Comparison of ENCODE assay signal across 8 cellular contexts in genomic region chr18:50297621-50298442, GRCh38. TPM values are rescaled to one million over a fixed set of nuclear protein-coding genes. Genes with fewer than 3 reads are reported as not detected.
DNase-seq lines count a peak whose midpoint lies in the region; ATAC-seq lines count a peak whose summit lies in the region.

No MANE protein-coding gene starts in this region.

- H3K36me3 ChIP-seq in muscle layer of duodenum (ENCODE audit: control insufficient read depth in 1 of 2, insufficient read depth in 2 of 2, low read length in 2 of 2) = no peaks in the 10 kb centered on the region

- H3K4me3 ChIP-seq in muscle layer of duodenum (ENCODE audit: low read depth in 1 of 2, low read length in 2 of 2) = peak overlapping the region; percentile 65 to 70

- H3K36me3 Mint-ChIP-seq in activated T-cell treated with anti-CD3 and anti-CD28 coated beads, Interleukin-2, amount 50 U/mL, for 4 hours (ENCODE audit: insufficient read depth) = no peaks in the 10 kb centered on the region
- no peaks in the 10 kb centered on the region for H3K36me3 Mint-ChIP-seq in stimulated activated naive CD8-positive, alpha-beta T cell treated with anti-CD3 and anti-CD28 coated beads, Interleukin-15, Interleukin-2, amounts not matched to agents 100 ng/mL and 50 ng/mL, for 24 hours (ENCODE audit: low read depth)

- H3K27ac Mint-ChIP-seq in stimulated activated naive CD8-positive, alpha-beta T cell treated with anti-CD3 and anti-CD28 coated beads, Interleukin-15, Interleukin-2, amounts not matched to agents 100 ng/mL and 50 ng/mL, for 24 hours = no peak overlapping the region

- H3K9me3 ChIP-seq in muscle layer of duodenum (ENCODE audit: control insufficient read depth in 1 of 2, low read length in 2 of 2) = no peaks in the 10 kb centered on the region

- DNase-seq in AG08396 (ENCODE audit: low spot score) = peak; percentile 85
- DNase-seq in NCI-H748 treated with DMSO at 0.1 percent for 48 hours (lab: John Stamatoyannopoulos, UW) = peak; percentile 26
- DNase-seq in activated T-cell treated with anti-CD3 and anti-CD28 coated beads, Interleukin-2, amount 50 U/mL, for 4 hours = peak; percentile 40
- DNase-seq in fibroblast of gingiva (ENCODE audit: low read depth) = peak; percentile 66

- H3K27me3 ChIP-seq in muscle layer of duodenum (ENCODE audit: low read depth, low read length) = peaks cover 4% of the 10 kb centered on the region

- H3K4me3 Mint-ChIP-seq in activated T-cell treated with anti-CD3 and anti-CD28 coated beads, Interleukin-2, amount 50 U/mL, for 4 hours = peak overlapping the region; percentile 74
- H3K4me3 Mint-ChIP-seq in stimulated activated naive CD8-positive, alpha-beta T cell treated with anti-CD3 and anti-CD28 coated beads, Interleukin-15, Interleukin-2, amounts not matched to agents 100 ng/mL and 50 ng/mL, for 24 hours = peak overlapping the region; percentile 77

- no peak overlapping the region for H3K27ac ChIP-seq in muscle layer of duodenum (ENCODE audit: low read length)

- peaks cover 0 to 6% of the 10 kb centered on the region in 2 donors for H3K4me1 ChIP-seq in muscle layer of duodenum (ENCODE audit: control insufficient read depth in 1 of 2, insufficient read depth in 2 of 2, low read length in 2 of 2)

- peaks cover 7% of the 10 kb centered on the region for H3K4me1 Mint-ChIP-seq in activated T-cell treated with anti-CD3 and anti-CD28 coated beads, Interleukin-2, amount 50 U/mL, for 4 hours (ENCODE audit: low read depth)
- peaks cover 6% of the 10 kb centered on the region for H3K4me1 Mint-ChIP-seq in stimulated activated naive CD8-positive, alpha-beta T cell treated with anti-CD3 and anti-CD28 coated beads, Interleukin-15, Interleukin-2, amounts not matched to agents 100 ng/mL and 50 ng/mL, for 24 hours (ENCODE audit: low read depth)

- H3K9me3 Mint-ChIP-seq in activated T-cell treated with anti-CD3 and anti-CD28 coated beads, Interleukin-2, amount 50 U/mL, for 4 hours = no peaks in the 10 kb centered on the region
- no peaks in the 10 kb centered on the region for H3K9me3 Mint-ChIP-seq in stimulated activated naive CD8-positive, alpha-beta T cell treated with anti-CD3 and anti-CD28 coated beads, Interleukin-15, Interleukin-2, amounts not matched to agents 100 ng/mL and 50 ng/mL, for 24 hours

- ATAC-seq in GM18873 (IDR thresholded peaks at IDR 0.05; ENCODE audit: low FRiP score, unreplicated experiment) (peak; percentile 97), HG03108 (IDR thresholded peaks at IDR 0.05; ENCODE audit: unreplicated experiment) (peak; percentile 99)
- ATAC-seq in activated T-cell treated with anti-CD3 and anti-CD28 coated beads, Interleukin-2, amount 50 U/mL, for 4 hours = peak; percentile 96 to 98

- H3K27me3 Mint-ChIP-seq in activated T-cell treated with anti-CD3 and anti-CD28 coated beads, Interleukin-2, amount 50 U/mL, for 4 hours (ENCODE audit: low read depth) = peaks cover 28% of the 10 kb centered on the region
- peaks cover 27% of the 10 kb centered on the region for H3K27me3 Mint-ChIP-seq in stimulated activated naive CD8-positive, alpha-beta T cell treated with anti-CD3 and anti-CD28 coated beads, Interleukin-15, Interleukin-2, amounts not matched to agents 100 ng/mL and 50 ng/mL, for 24 hours

RNA-seq across cellular contexts. Expression of gene CXXC1, which starts 10.3 kb away (rescaled TPM):
- total RNA-seq in activated T-cell treated with anti-CD3 and anti-CD28 coated beads, Interleukin-2, amount 50 U/mL, for 4 hours = 100 to 1,000 TPM; 132 to 147 (median 145) TPM

RNA-seq across cellular contexts. Expression of gene MBD1, which starts 16.5 kb away (rescaled TPM):
- 100 to 1,000 TPM; 103 to 113 (median 104) TPM for total RNA-seq in activated T-cell treated with anti-CD3 and anti-CD28 coated beads, Interleukin-2, amount 50 U/mL, for 4 hours

RNA-seq across cellular contexts. Expression of gene CFAP53, which starts 31.5 kb away (rescaled TPM):
- under 1 TPM; 0.14 to 0.40 (median 0.28) TPM for total RNA-seq in activated T-cell treated with anti-CD3 and anti-CD28 coated beads, Interleukin-2, amount 50 U/mL, for 4 hours

Comparison
In these comparisons a context has a peak if more than half of its experiments do, and no peak if none do; other contexts are left out.
1. DNase-seq: peak in every context shown above with its lines; median percentile 85 in AG08396; 66 in fibroblast of gingiva; 40 in activated T-cell treated with anti-CD3 and anti-CD28 coated beads, Interleukin-2, amount 50 U/mL, for 4 hours; 26 in NCI-H748 treated with DMSO at 0.1 percent for 48 hours.